ENCODE assay signal across 5 cellular contexts in the genomic region with DNA sequence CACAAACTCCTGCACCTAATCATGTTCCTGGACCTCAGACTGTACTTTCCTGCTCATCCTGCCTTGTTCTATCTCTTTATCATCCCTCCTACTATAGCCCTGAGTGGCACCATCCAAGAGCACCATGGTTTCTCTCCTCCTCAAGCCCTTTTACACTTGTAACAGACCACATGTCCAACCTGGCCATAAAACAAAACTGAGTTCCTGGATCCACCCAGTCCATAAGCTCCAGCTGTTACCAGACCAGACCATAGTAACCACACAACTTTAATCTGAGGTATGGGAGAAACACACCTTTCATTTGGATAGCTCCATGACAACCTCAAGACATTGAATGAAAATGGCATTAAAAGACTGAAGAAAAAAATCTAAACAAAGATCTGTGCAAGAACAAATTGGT. TPM values are rescaled to one million over a fixed set of nuclear protein-coding genes. Genes with fewer than 3 reads are reported as not detected.
"Had no signal": no experiment of that assay in that cellular context is flagged by ENCODE, and none has a peak within 500 bp of the region (broad histone marks: within the 10 kb centered on the region; RNA-seq: fewer than 3 reads in every experiment).

No MANE protein-coding gene starts in this region.

- H3K9me3 Mint-ChIP-seq: GM23338, H9, IgD-negative memory B cell had no signal

- H2AFZ ChIP-seq: GM23338 had no signal

- H3K27ac Mint-ChIP-seq: GM23338, H9, IgD-negative memory B cell had no signal

- H3K4me3 ChIP-seq: GM23338 had no signal

- ATAC-seq: GM23338 had no signal

- DNase-seq: H9, HCEC 1CT had no signal

- H3K4me2 ChIP-seq: GM23338 had no signal

- H3K4me3 Mint-ChIP-seq: GM23338, H9, IgD-negative memory B cell had no signal

RNA-seq across cellular contexts. Expression of a gene that starts 9.1 kb away (rescaled TPM):
- total RNA-seq: HT-29 had no signal
- polyA plus RNA-seq: IgD-negative memory B cell had no signal

RNA-seq across cellular contexts. Expression of a gene that starts 53.1 kb away (rescaled TPM):
- polyA plus RNA-seq: IgD-negative memory B cell had no signal
